24 cellular contexts compared by ENCODE assay signal in the genomic region with DNA sequence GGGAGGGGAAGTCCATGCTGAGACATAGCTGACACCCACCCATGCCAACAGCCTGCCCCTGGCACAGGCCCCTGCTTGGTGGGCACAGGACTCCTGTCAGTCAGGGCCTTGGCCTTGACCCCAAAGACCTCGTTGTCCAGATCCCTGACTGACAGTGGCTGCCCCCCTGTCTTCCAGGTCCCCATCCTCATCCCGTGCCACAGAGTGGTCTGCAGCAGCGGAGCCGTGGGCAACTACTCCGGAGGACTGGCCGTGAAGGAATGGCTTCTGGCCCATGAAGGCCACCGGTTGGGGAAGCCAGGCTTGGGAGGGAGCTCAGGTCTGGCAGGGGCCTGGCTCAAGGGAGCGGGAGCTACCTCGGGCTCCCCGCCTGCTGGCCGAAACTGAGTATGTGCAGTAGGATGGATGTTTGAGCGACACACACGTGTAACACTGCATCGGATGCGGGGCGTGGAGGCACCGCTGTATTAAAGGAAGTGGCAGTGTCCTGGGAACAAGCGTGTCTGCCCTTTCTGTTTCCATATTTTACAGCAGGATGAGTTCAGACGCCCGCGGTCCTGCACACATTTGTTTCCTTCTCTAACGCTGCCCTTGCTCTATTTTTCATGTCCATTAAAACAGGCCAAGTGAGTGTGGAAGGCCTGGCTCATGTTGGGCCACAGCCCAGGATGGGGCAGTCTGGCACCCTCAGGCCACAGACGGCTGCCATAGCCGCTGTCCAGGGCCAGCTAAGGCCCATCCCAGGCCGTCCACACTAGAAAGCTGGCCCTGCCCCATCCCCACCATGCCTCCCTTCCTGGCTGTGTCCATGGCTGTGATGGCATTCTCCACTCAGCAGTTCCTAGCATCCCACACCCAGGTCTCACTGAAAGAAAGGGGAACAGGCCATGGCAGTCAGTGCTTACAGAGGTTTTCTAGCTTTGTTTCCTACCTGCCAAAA.
DNase-seq lines count a peak whose midpoint lies in the region; ATAC-seq and TF ChIP-seq lines count a peak whose summit lies in the region.
"Had no signal": no experiment of that assay in that cellular context is flagged by ENCODE, and none has a peak within 500 bp of the region (broad histone marks: within the 10 kb centered on the region; RNA-seq: fewer than 3 reads in every experiment).

No MANE protein-coding gene starts in this region.

- TF ChIP-seq EP300 in stomach (IDR thresholded peaks at IDR 0.05): no peak

- H3K4me3 Mint-ChIP-seq in chondrocyte (ENCODE audit: unreplicated experiment): no peak overlapping the region
- no peak overlapping the region for H3K4me3 Mint-ChIP-seq in activated CD4-positive, alpha-beta memory T cell treated with anti-CD3 and anti-CD28 coated beads for 36 hours
- H3K4me3 Mint-ChIP-seq: activated CD8-positive, alpha-beta T cell treated with anti-CD3 and anti-CD28 coated beads for 36 hours; activated naive CD8-positive, alpha-beta T cell treated with anti-CD3 and anti-CD28 coated beads, Interleukin-2, amount 50 U/mL, for 24 hours; HFFc6; nephron progenitor cell; stimulated activated naive CD8-positive, alpha-beta T cell treated with anti-CD3 and anti-CD28 coated beads, Interleukin-15, amount 100 ng/mL, for 72 hours; T-helper 17 cell had no signal

- H3K27ac ChIP-seq in Peyer's patch (no peak overlapping the region), lower lobe of right lung (no peak overlapping the region), stomach (no peak overlapping the region)
- H3K27ac ChIP-seq: BLaER1, HL-60, SK-N-MC had no signal

- POLR2A ChIA-PET in activated CD4-positive, alpha-beta memory T cell treated with anti-CD3 and anti-CD28 coated beads for 36 hours (lab: Charles Lee): no interaction called here

- no peaks in the 10 kb centered on the region for H3K9me3 Mint-ChIP-seq in chondrocyte (ENCODE audit: low read depth)
- peaks cover 22% of the 10 kb centered on the region for H3K9me3 Mint-ChIP-seq in activated CD4-positive, alpha-beta memory T cell treated with anti-CD3 and anti-CD28 coated beads for 36 hours
- H3K9me3 Mint-ChIP-seq: activated naive CD8-positive, alpha-beta T cell treated with anti-CD3 and anti-CD28 coated beads, Interleukin-2, amount 50 U/mL, for 24 hours; nephron progenitor cell had no signal

- no peaks in the 10 kb centered on the region for H3K27me3 Mint-ChIP-seq in chondrocyte (ENCODE audit: low read depth)
- no peaks in the 10 kb centered on the region for H3K27me3 Mint-ChIP-seq in activated CD4-positive, alpha-beta memory T cell treated with anti-CD3 and anti-CD28 coated beads for 36 hours
- H3K27me3 Mint-ChIP-seq: activated CD8-positive, alpha-beta T cell treated with anti-CD3 and anti-CD28 coated beads for 36 hours; activated naive CD8-positive, alpha-beta T cell treated with anti-CD3 and anti-CD28 coated beads, Interleukin-2, amount 50 U/mL, for 24 hours; stimulated activated naive CD8-positive, alpha-beta T cell treated with anti-CD3 and anti-CD28 coated beads, Interleukin-15, amount 100 ng/mL, for 72 hours; T-helper 17 cell had no signal

- H3K4me3 ChIP-seq in Peyer's patch: no peak overlapping the region
- no peak overlapping the region for H3K4me3 ChIP-seq in lower lobe of right lung
- H3K4me3 ChIP-seq in stomach: no peak overlapping the region
- H3K4me3 ChIP-seq: BLaER1, SK-N-MC had no signal

- H3K27me3 ChIP-seq in Peyer's patch (no peaks in the 10 kb centered on the region), lower lobe of right lung (ENCODE audit: low read depth) (no peaks in the 10 kb centered on the region), stomach (no peaks in the 10 kb centered on the region)
- H3K27me3 ChIP-seq: BLaER1 had no signal

- H3K4me1 ChIP-seq in Peyer's patch (no peaks in the 10 kb centered on the region), lower lobe of right lung (no peaks in the 10 kb centered on the region), stomach (no peaks in the 10 kb centered on the region)

- peaks cover 0 to 6% (median 0%) of the 10 kb centered on the region in 3 donors for H3K36me3 ChIP-seq in Peyer's patch
- H3K36me3 ChIP-seq in lower lobe of right lung: peaks cover 4% of the 10 kb centered on the region
- H3K36me3 ChIP-seq in stomach: peaks cover 5 to 54% (median 23%) of the 10 kb centered on the region in 4 donors

- no peaks in the 10 kb centered on the region for H3K4me1 Mint-ChIP-seq in chondrocyte (ENCODE audit: low read depth)
- H3K4me1 Mint-ChIP-seq in activated CD4-positive, alpha-beta memory T cell treated with anti-CD3 and anti-CD28 coated beads for 36 hours (ENCODE audit: low read depth): no peaks in the 10 kb centered on the region
- H3K4me1 Mint-ChIP-seq: activated naive CD8-positive, alpha-beta T cell treated with anti-CD3 and anti-CD28 coated beads, Interleukin-2, amount 50 U/mL, for 24 hours; stimulated activated naive CD8-positive, alpha-beta T cell treated with anti-CD3 and anti-CD28 coated beads, Interleukin-15, amount 100 ng/mL, for 72 hours; T-helper 17 cell had no signal

- no peaks in the 10 kb centered on the region for H3K36me3 Mint-ChIP-seq in chondrocyte (ENCODE audit: low read depth)
- H3K36me3 Mint-ChIP-seq in activated CD4-positive, alpha-beta memory T cell treated with anti-CD3 and anti-CD28 coated beads for 36 hours: peaks cover 55% of the 10 kb centered on the region

- TF ChIP-seq CTCF in Peyer's patch (IDR thresholded peaks at IDR 0.05): no peak
- TF ChIP-seq CTCF in chondrocyte (IDR thresholded peaks at IDR 0.05): no peak
- no peak for TF ChIP-seq CTCF in lower lobe of right lung (IDR thresholded peaks at IDR 0.05)
- TF ChIP-seq CTCF in stomach (IDR thresholded peaks at IDR 0.05): no peak

- H3K9me3 ChIP-seq in Peyer's patch: no peaks in the 10 kb centered on the region
- H3K9me3 ChIP-seq in lower lobe of right lung: no peaks in the 10 kb centered on the region
- no peaks in the 10 kb centered on the region for H3K9me3 ChIP-seq in stomach
- H3K9me3 ChIP-seq: BLaER1 had no signal

- TF ChIP-seq POLR2A in Peyer's patch (IDR thresholded peaks at IDR 0.05): no peak
- no peak for TF ChIP-seq POLR2A in stomach (IDR thresholded peaks at IDR 0.05)

- ATAC-seq in lower lobe of right lung: peak in 1 of 2 donors; percentile 3
- ATAC-seq: activated CD8-positive, alpha-beta T cell treated with anti-CD3 and anti-CD28 coated beads for 36 hours; activated naive CD8-positive, alpha-beta T cell treated with anti-CD3 and anti-CD28 coated beads, Interleukin-2, amount 50 U/mL, for 24 hours; T-helper 17 cell had no signal

- no peak overlapping the region for H3K27ac Mint-ChIP-seq in chondrocyte (ENCODE audit: unreplicated experiment)
- H3K27ac Mint-ChIP-seq in activated CD4-positive, alpha-beta memory T cell treated with anti-CD3 and anti-CD28 coated beads for 36 hours: no peak overlapping the region
- H3K27ac Mint-ChIP-seq: activated CD8-positive, alpha-beta T cell treated with anti-CD3 and anti-CD28 coated beads for 36 hours; activated naive CD8-positive, alpha-beta T cell treated with anti-CD3 and anti-CD28 coated beads, Interleukin-2, amount 50 U/mL, for 24 hours; HFFc6; stimulated activated naive CD8-positive, alpha-beta T cell treated with anti-CD3 and anti-CD28 coated beads, Interleukin-15, amount 100 ng/mL, for 72 hours; T-helper 17 cell had no signal

- peak in 2 of 3 donors; percentile 37 to 44 for DNase-seq in Peyer's patch
- peak; percentile 81 for DNase-seq in chondrocyte (ENCODE audit: low spot score)
- DNase-seq in lower lobe of right lung: peak; percentile 32
- peak; percentile 23 for DNase-seq in stomach
- no peak for DNase-seq in DMS 273 treated with DMSO at 0.1 percent for 48 hours (lab: John Stamatoyannopoulos, UW)
- no peak for DNase-seq in NCI-H1092 (lab: John Stamatoyannopoulos, UW)
- DNase-seq in activated CD4-positive, alpha-beta memory T cell treated with anti-CD3 and anti-CD28 coated beads for 36 hours: no peak
- DNase-seq in nucleus accumbens (lab: John Stamatoyannopoulos, UW): no peak
- DNase-seq: activated CD4-positive, alpha-beta T cell treated with anti-CD3 and anti-CD28 coated beads for 1 hour; activated CD8-positive, alpha-beta T cell treated with anti-CD3 and anti-CD28 coated beads for 36 hours; activated naive CD8-positive, alpha-beta T cell treated with anti-CD3 and anti-CD28 coated beads, Interleukin-2, amount 50 U/mL, for 24 hours; activated T-cell treated with anti-CD3 and anti-CD28 coated beads, Interleukin-2, amount 50 U/mL, for 1 hour; DMS79; GF-D8; HFFc6; Kasumi-1; NCI-H1694; NCI-H510A; nephron progenitor cell; T-helper 17 cell had no signal

- intact Hi-C loops in lower lobe of right lung (cut with DNase I) (no loop called here), stomach (cut with DNase I; ENCODE audit: low total_unique reads) (no loop called here)
- intact Hi-C loops in activated CD4-positive, alpha-beta memory T cell treated with anti-CD3 and anti-CD28 coated beads for 36 hours (cut with micrococcal nuclease): no loop called here

- CTCF ChIA-PET in activated CD4-positive, alpha-beta memory T cell treated with anti-CD3 and anti-CD28 coated beads for 36 hours (lab: Charles Lee): no interaction called here

- 93 to 97% (median 95%) methylated on average over 24 to 25 of the region's 25 CpGs for WGBS in stomach, 5 donors

Comparison
In these comparisons a context has a peak if more than half of its experiments do, and no peak if none do; other contexts are left out.
1. DNase-seq: peak in Peyer's patch (2 of 3), chondrocyte (single experiment), lower lobe of right lung (single experiment) and stomach (single experiment); none in DMS 273 treated with DMSO at 0.1 percent for 48 hours (single experiment), NCI-H1092 (single experiment), activated CD4-positive, alpha-beta memory T cell treated with anti-CD3 and anti-CD28 coated beads for 36 hours (single experiment) and nucleus accumbens (0 of 56).